8 cellular contexts compared by ENCODE assay signal in the genomic region with DNA sequence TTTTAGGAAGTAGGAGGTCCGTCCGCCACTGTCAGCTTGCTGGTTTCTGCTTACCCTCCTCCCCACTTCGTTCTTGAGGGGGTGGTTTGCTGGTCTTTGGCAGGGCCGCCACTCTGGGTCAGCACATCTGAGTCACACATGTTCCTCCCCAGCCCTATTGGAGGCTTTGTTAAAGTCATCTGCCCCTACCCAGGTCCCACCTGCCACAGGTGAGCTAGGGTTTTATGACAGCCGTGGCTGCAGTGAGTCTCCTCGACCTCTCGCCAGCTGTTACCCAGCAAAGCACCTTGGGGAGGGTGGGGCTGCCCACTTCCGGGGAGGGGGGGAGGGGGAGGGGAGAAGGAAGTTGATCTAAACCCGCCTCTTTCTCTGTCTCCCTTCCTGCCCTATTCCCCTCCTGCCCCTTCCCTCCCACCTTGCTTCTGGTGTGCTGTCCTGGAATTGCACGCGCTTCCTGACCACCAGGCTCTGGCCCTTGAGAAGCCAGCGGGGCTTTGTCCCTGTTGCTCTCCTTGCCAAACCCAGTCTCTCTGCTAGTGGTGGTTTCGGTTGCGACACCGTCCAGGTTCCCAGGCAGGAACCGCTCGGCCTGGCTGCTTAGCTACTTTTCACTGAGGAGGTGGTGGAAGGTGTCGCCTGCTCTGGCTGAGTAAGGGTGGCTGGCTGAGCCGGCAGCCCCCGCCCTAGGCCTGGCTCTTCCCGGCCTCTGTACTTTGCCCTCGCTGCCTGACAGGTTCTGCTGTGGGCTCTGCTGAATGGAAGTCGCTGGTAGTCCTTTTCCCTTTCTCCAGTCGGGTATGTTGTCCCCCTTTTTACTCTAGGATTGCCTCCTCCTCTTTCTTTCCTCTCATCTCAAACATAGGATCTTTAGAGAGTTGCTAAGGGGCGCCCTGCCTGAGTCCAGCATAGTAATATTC. TPM values are rescaled to one million over a fixed set of nuclear protein-coding genes. Genes with fewer than 3 reads are reported as not detected.
DNase-seq lines count a peak whose midpoint lies in the region; ATAC-seq and TF ChIP-seq lines count a peak whose summit lies in the region.

No MANE protein-coding gene starts in this region.

- no peaks in the 10 kb centered on the region for H3K9me3 Mint-ChIP-seq in Calu3 (ENCODE audit: low read depth, unreplicated experiment)
- H3K9me3 Mint-ChIP-seq in memory B cell: no peaks in the 10 kb centered on the region

- H3K27ac Mint-ChIP-seq in Calu3 (ENCODE audit: unreplicated experiment) (peak overlapping the region; percentile 79), memory B cell (peak overlapping the region; percentile 85)

- no peak for TF ChIP-seq CTCF in Calu3 (IDR thresholded peaks at IDR 0.05; ENCODE audit: unreplicated experiment)
- no peak for TF ChIP-seq CTCF in NB4 (IDR thresholded peaks at IDR 0.05; ENCODE audit: low read depth, low read length)

- peak; percentile 17 for TF ChIP-seq POLR2A in NB4 (IDR thresholded peaks at IDR 0.05; ENCODE audit: extremely low read depth, insufficient read length)

- H3K4me3 Mint-ChIP-seq in Calu3 (ENCODE audit: low read depth, unreplicated experiment) (peak overlapping the region; percentile 88), memory B cell (peak overlapping the region; percentile 96)

- H3K4me3 ChIP-seq in NB4 (ENCODE audit: low read depth, low read length): peak overlapping the region; percentile 65

- peak; percentile 64 for DNase-seq in Calu3
- peak; percentile 89 for DNase-seq in NB4 (ENCODE audit: low read depth)
- DNase-seq in activated CD4-positive, alpha-beta T cell treated with anti-CD3 and anti-CD28 coated beads for 1 hour: peak; percentile 51
- peak; percentile 49 to 57 for DNase-seq in memory B cell (ENCODE audit: low spot score in 2 of 2)
- peak; percentile 34 to 44 for DNase-seq in stimulated activated CD8-positive, alpha-beta memory T cell treated with anti-CD3 and anti-CD28 coated beads, Interleukin-15, amount 100 ng/mL, for 48 hours (ENCODE audit: low read depth in 2 of 2)

- ATAC-seq in GM21786 (IDR thresholded peaks at IDR 0.05; ENCODE audit: unreplicated experiment) (peak; percentile 76), memory B cell (ENCODE audit: low read depth) (peak; percentile 91), GM18870 (IDR thresholded peaks at IDR 0.05; ENCODE audit: unreplicated experiment) (no peak)

- peak overlapping the region; percentile 49 for H3K27ac ChIP-seq in cingulate gyrus (ENCODE audit: low read depth, low read length)

- H3K27me3 Mint-ChIP-seq in Calu3 (ENCODE audit: unreplicated experiment) (no peaks in the 10 kb centered on the region), memory B cell (no peaks in the 10 kb centered on the region)

- H3K4me1 Mint-ChIP-seq in Calu3 (ENCODE audit: low read depth, unreplicated experiment) (peaks cover 35% of the 10 kb centered on the region), memory B cell (peaks cover 49% of the 10 kb centered on the region)

- TSS peak; percentile 42 for BruUV-seq in Calu3 (replicated peaks; lab: Mats Ljungman, UMichigan)

- intact Hi-C loops in Calu3 (cut with micrococcal nuclease; ENCODE audit: unreplicated experiment): loop anchor here (5.0 kb wide), 1 partner anchor 46 kb away; no protein-coding TSS in a partner anchor

- CTCF ChIA-PET in Calu3 (lab: Charles Lee): interaction anchor here (0.5 to 2.0 kb wide), 11 partner anchors 12 to 134 kb away, joined by 3 to 7 read pairs (median 4); a partner anchor contains a TSS

- peaks cover 20% of the 10 kb centered on the region for H3K36me3 Mint-ChIP-seq in Calu3 (ENCODE audit: insufficient read depth, unreplicated experiment)
- H3K36me3 Mint-ChIP-seq in memory B cell: peaks cover 2% of the 10 kb centered on the region

RNA-seq across cellular contexts. Expression of a gene that starts 28.5 kb away (rescaled TPM):
- total RNA-seq in Calu3 (2022): 0.26 and 0.37 TPM in 2 replicates

RNA-seq across cellular contexts. Expression of a gene that starts 49.5 kb away (rescaled TPM):
- 63.1 and 71.2 TPM in 2 replicates for total RNA-seq in Calu3 (2022)

RNA-seq across cellular contexts. Expression of a gene that starts 50.4 kb away (rescaled TPM):
- 41.3 and 44.9 TPM in 2 replicates for total RNA-seq in Calu3 (2022)

Comparison
In these comparisons a context has a peak if more than half of its experiments do, and no peak if none do; other contexts are left out.
1. DNase-seq: peak in every context shown above with its lines; median percentile 89 in NB4; 64 in Calu3; 53 in memory B cell; 51 in activated CD4-positive, alpha-beta T cell treated with anti-CD3 and anti-CD28 coated beads for 1 hour; 39 in stimulated activated CD8-positive, alpha-beta memory T cell treated with anti-CD3 and anti-CD28 coated beads, Interleukin-15, amount 100 ng/mL, for 48 hours.